In genomic region chr1:23977187-23977853, GRCh38 we compare ENCODE assay signal across 11 cellular contexts. TPM values are rescaled to one million over a fixed set of nuclear protein-coding genes. Genes with fewer than 3 reads are reported as not detected.
DNase-seq lines count a peak whose midpoint lies in the region; ATAC-seq, FAIRE-seq and TF ChIP-seq lines count a peak whose summit lies in the region.
"Had no signal": no experiment of that assay in that cellular context is flagged by ENCODE, and none has a peak within 500 bp of the region (broad histone marks: within the 10 kb centered on the region; RNA-seq: fewer than 3 reads in every experiment).

No MANE protein-coding gene starts in this region.

- peak overlapping the region in 1 of 4 experiments; percentile 46; a peak in 1 of 7 replicates for H3K9ac ChIP-seq in H1 (replicated peaks in 1 of 4; ENCODE audit: extremely low read depth in 1 of 4, low read depth in 3 of 4, low read length in 3 of 4)

- H4K20me1 ChIP-seq in OCI-LY7 (ENCODE audit: insufficient read depth, low read length) (peaks cover 54% of the 10 kb centered on the region), H1 (replicated peaks in 1 of 2; ENCODE audit: control insufficient read depth in 1 of 2, insufficient read depth in 2 of 2, low read length in 2 of 2) (peaks cover 22 to 26% of the 10 kb centered on the region in 2 experiments)

- H3K4me1 ChIP-seq in OCI-LY7 (ENCODE audit: insufficient read depth, low read length, poor library complexity, severe bottlenecking) (peaks cover 71% of the 10 kb centered on the region), H1 (replicated peaks in 1 of 4; ENCODE audit: control insufficient read depth in 3 of 4, insufficient read depth in 4 of 4, low read length in 3 of 4) (peaks cover 4 to 10% (median 6%) of the 10 kb centered on the region in 4 experiments)

- intact Hi-C loops in OCI-LY7 (cut with micrococcal nuclease; ENCODE audit: unreplicated experiment) = no loop called here

- TF ChIP-seq CTCF in OCI-LY7 (conservative IDR thresholded peaks at IDR 0.05; ENCODE audit: low read length) = no peak
- TF ChIP-seq CTCF in H1 (IDR thresholded peaks at IDR 0.05; ENCODE audit: control extremely low read depth in 1 of 3, insufficient read depth in 1 of 3, low read depth in 1 of 3, low read length in 3 of 3) = no peak
- no peak for TF ChIP-seq CTCF in retinal pigment epithelial cell (conservative IDR thresholded peaks at IDR 0.05; ENCODE audit: low read depth, low read length)

- FAIRE-seq in H1 (lab: Jason Lieb, UNC) = no peak
- FAIRE-seq: islet of Langerhans had no signal

- H3K9me3 ChIP-seq in OCI-LY7 (ENCODE audit: low read length) = no peaks in the 10 kb centered on the region
- H3K9me3 ChIP-seq in H1 (ENCODE audit: insufficient read depth in 2 of 2, low read depth in 1 of 2, low read length in 1 of 2) = no peaks in the 10 kb centered on the region

- peak overlapping the region; percentile 95 for H3K4me2 ChIP-seq in OCI-LY7 (ENCODE audit: low read length)
- peak overlapping the region; percentile 8 to 72; a peak in 2 of 4 replicates for H3K4me2 ChIP-seq in H1 (ENCODE audit: insufficient read depth in 1 of 2, low read depth in 2 of 2, low read length in 2 of 2)

- H2BK15ac ChIP-seq in H1 (ENCODE audit: low read length) = no peak overlapping the region

- H3K27ac ChIP-seq in OCI-LY7 (ENCODE audit: low read depth, low read length, poor library complexity, severe bottlenecking) (peak overlapping the region; percentile 94), H1 (ENCODE audit: low read depth, low read length) (no peak overlapping the region)

- H2BK5ac ChIP-seq in H1 (ENCODE audit: low read depth, low read length) = no peak overlapping the region

- H3K4me3 ChIP-seq in GM08714 (ENCODE audit: low read length) = peak overlapping the region; percentile 85
- peak overlapping the region; percentile 96 for H3K4me3 ChIP-seq in OCI-LY7 (ENCODE audit: low read depth, low read length, poor library complexity, severe bottlenecking)
- H3K4me3 ChIP-seq in H1 (ENCODE audit: extremely low read depth in 1 of 4, insufficient read depth in 2 of 4, low read depth in 3 of 4, low read length in 4 of 4) = peak overlapping the region in 1 of 4 experiments; percentile 89; a peak in 2 of 8 replicates
- peak overlapping the region; percentile 7 for H3K4me3 ChIP-seq in retinal pigment epithelial cell (ENCODE audit: low read length)

- WGBS in H1 (ENCODE audit: extremely low coverage in 1 of 2, insufficient coverage in 1 of 2, insufficient read length in 1 of 2, insufficient replicate concordance in 2 of 2, low coverage in 1 of 2, low lambda C conversion rate in 2 of 2, missing lambda C conversion rate in 1 of 2), 2 experiments = 90% methylated on average over 4 of the region's 4 CpGs; no CpG with 5 or more reads in 1 of the 2 experiments

- H2BK12ac ChIP-seq in H1 (ENCODE audit: low read depth, low read length) = no peak overlapping the region

- POLR2A ChIA-PET in OCI-LY7 (lab: Charles Lee) = interaction anchor here (0.5 to 2.1 kb wide), 6 partner anchors 9 to 71 kb away, joined by 3 to 16 read pairs (median 6); no protein-coding TSS in a partner anchor
- POLR2A ChIA-PET in H1 (lab: Charles Lee; ENCODE audit: partially characterized antibody) = interaction anchor here (0.5 to 12.7 kb wide), 6 partner anchors 16 to 188 kb away, joined by 3 to 267 read pairs (median 4); partner anchors contain the start of gene PNRC2

- H3K4ac ChIP-seq in H1 (replicated peaks; ENCODE audit: insufficient read length, low read depth, low read length) = no peak overlapping the region

- peaks cover 4% of the 10 kb centered on the region for H3K23me2 ChIP-seq in H1 (ENCODE audit: low read depth, low read length)

- H2AFZ ChIP-seq in OCI-LY7 (ENCODE audit: low read length) (no peak overlapping the region), H1 (ENCODE audit: low read length) (no peak overlapping the region)

- CTCF ChIA-PET in OCI-LY7 (lab: Charles Lee; ENCODE audit: unreplicated experiment) (no interaction called here), H1 (lab: Charles Lee; ENCODE audit: partially characterized antibody) (interaction anchor here (1.4 kb wide), 1 partner anchor 168 kb away, joined by 3 read pairs; no protein-coding TSS in a partner anchor)

- H2BK20ac ChIP-seq in H1 (ENCODE audit: low read length) = no peak overlapping the region

- no TSS peak for BruUV-seq in OCI-LY7 (replicated peaks; lab: Mats Ljungman, UMichigan)

- TF ChIP-seq POLR2A in H1 (IDR thresholded peaks at IDR 0.05; ENCODE audit: control extremely low read depth in 1 of 2, low read depth in 2 of 2, low read length in 2 of 2) = no peak; a peak in 2 of 3 replicates

- no peaks in the 10 kb centered on the region for H3K9me2 ChIP-seq in OCI-LY7 (ENCODE audit: insufficient read depth, low read length)

- H3K36me3 ChIP-seq in OCI-LY7 (ENCODE audit: insufficient read depth, low read length) (peaks cover 77% of the 10 kb centered on the region), H1 (ENCODE audit: control insufficient read depth in 2 of 4, insufficient read depth in 4 of 4, low read length in 3 of 4) (peaks cover 3 to 65% (median 30%) of the 10 kb centered on the region in 4 experiments; a peak in 7 of 8 replicates)

- H3K56ac ChIP-seq in H1 (replicated peaks; ENCODE audit: insufficient read length, low read depth, low read length) = no peak overlapping the region

- no peak overlapping the region for H3K18ac ChIP-seq in H1 (ENCODE audit: extremely low read depth, low read length)

- H3K14ac ChIP-seq in H1 (ENCODE audit: insufficient read length) = no peak overlapping the region

- H4K91ac ChIP-seq in H1 (replicated peaks; ENCODE audit: insufficient read length, low read length) = no peak overlapping the region

- H4K8ac ChIP-seq in H1 (ENCODE audit: extremely low read depth, insufficient read depth, low read length) = no peak overlapping the region

- H2BK120ac ChIP-seq in H1 (replicated peaks; ENCODE audit: low read depth, low read length) = no peak overlapping the region

- no peaks in the 10 kb centered on the region for H3K79me1 ChIP-seq in H1 (ENCODE audit: low read depth, low read length)

- TF ChIP-seq RAD21 in H1 (IDR thresholded peaks at IDR 0.05 in 1 of 2, conservative IDR thresholded peaks at IDR 0.05 in 1 of 2; ENCODE audit: low read depth in 2 of 2, low read length in 2 of 2) = no peak

- H4K5ac ChIP-seq in H1 (ENCODE audit: insufficient read length, low read depth, low read length) = no peak overlapping the region

- H2AK5ac ChIP-seq in H1 (ENCODE audit: low read depth, low read length) = no peak overlapping the region

- ATAC-seq in HG03139 (IDR thresholded peaks at IDR 0.05; ENCODE audit: unreplicated experiment) = no peak

- H3K27me3 ChIP-seq in H1 (replicated peaks in 1 of 4; ENCODE audit: control insufficient read depth in 3 of 4, extremely low read depth in 1 of 4, insufficient read depth in 3 of 4, low read length in 3 of 4) = no peaks in the 10 kb centered on the region

- no peak for TF ChIP-seq EP300 in H1 (IDR thresholded peaks at IDR 0.05; ENCODE audit: borderline replicate concordance in 1 of 2, low read depth in 2 of 2, low read length in 2 of 2)

- no peak overlapping the region for H3K23ac ChIP-seq in H1 (ENCODE audit: insufficient read length)

- DNase-seq in OCI-LY7 (ENCODE audit: low spot score) (peak; percentile 54), H1 (ENCODE audit: low read depth in 1 of 2, low spot score in 2 of 2) (no peak), retinal pigment epithelial cell (ENCODE audit: low read depth) (no peak), AG08396 (ENCODE audit: low spot score) (no peak), NCI-H1105 treated with DMSO at 0.1 percent for 48 hours (lab: John Stamatoyannopoulos, UW) (no peak), 8988T (no peak)
- DNase-seq: NCI-H1436, T-helper 9 cell had no signal

- H3K79me2 ChIP-seq in OCI-LY7 (ENCODE audit: insufficient read depth, low read depth, low read length) = peaks cover 85% of the 10 kb centered on the region
- H3K79me2 ChIP-seq in H1 (ENCODE audit: control insufficient read depth in 1 of 2, insufficient read depth in 2 of 2, low read length in 2 of 2) = peaks cover 52 to 77% of the 10 kb centered on the region in 2 experiments

TF ChIP-seq in H1, 55 proteins besides CTCF, POLR2A, EP300 and RAD21:
- no peak for TF ChIP-seq FOSL1 (IDR thresholded peaks at IDR 0.05; ENCODE audit: insufficient read depth, low read depth, low read length)
- TF ChIP-seq POLR2AphosphoS5 (IDR thresholded peaks at IDR 0.05; ENCODE audit: low read depth, low read length) = peak; percentile 38

RNA-seq across cellular contexts. Expression of gene SRSF10, which starts 2.8 kb away (rescaled TPM):
- total RNA-seq in OCI-LY7 (2014; rRNA removed; shearing (Covaris generic)) = 229 and 293 TPM in 2 replicates
- 335 and 394 TPM in 2 replicates for total RNA-seq in OCI-LY7 (2022)
- total RNA-seq in H1 (2021; fragmentation: NEBNext Ultra II Directional; extraction: Animal tissue kit (Norgen Biotek cat#: 25700)) = 194 TPM in 2 replicates
- 155 and 164 TPM in 2 replicates for polyA plus RNA-seq in H1 (2011; rRNA removed)
- 199 TPM for polyA plus RNA-seq in H1 (2011; cell fraction: cytosol; rRNA removed)
- polyA plus RNA-seq in H1 (2011; cell fraction: nucleus; rRNA removed) = 110 TPM
- 121 to 182 TPM (median 137 TPM) in 4 replicates for polyA plus RNA-seq in H1 (2012, experiment 1 of 2)
- 18.2 TPM for polyA plus RNA-seq in H1 (2012, experiment 2 of 2)
- polyA plus RNA-seq in H1 (2013, experiment 1 of 2) = 130 TPM
- 120 TPM for polyA plus RNA-seq in H1 (2013, experiment 2 of 2)
- polyA minus RNA-seq in H1 (2011; rRNA and poly(A)+ RNA removed) = 134 and 159 TPM in 2 replicates
- 126 TPM for polyA minus RNA-seq in H1 (2011; cell fraction: cytosol; rRNA and poly(A)+ RNA removed)
- 255 TPM for polyA minus RNA-seq in H1 (2011; cell fraction: nucleus; rRNA and poly(A)+ RNA removed)

RNA-seq across cellular contexts. Expression of gene PNRC2, which starts 17.7 kb away (rescaled TPM):
- total RNA-seq in OCI-LY7 (2014; rRNA removed; shearing (Covaris generic)) = 129 and 143 TPM in 2 replicates
- total RNA-seq in OCI-LY7 (2022) = 198 and 210 TPM in 2 replicates
- 139 and 147 TPM in 2 replicates for total RNA-seq in H1 (2021; fragmentation: NEBNext Ultra II Directional; extraction: Animal tissue kit (Norgen Biotek cat#: 25700))
- 57.5 and 84.0 TPM in 2 replicates for polyA plus RNA-seq in H1 (2011; rRNA removed)
- polyA plus RNA-seq in H1 (2011; cell fraction: cytosol; rRNA removed) = 101 TPM
- polyA plus RNA-seq in H1 (2011; cell fraction: nucleus; rRNA removed) = 31.5 TPM
- 65.3 to 149 TPM (median 106 TPM) in 4 replicates for polyA plus RNA-seq in H1 (2012, experiment 1 of 2)
- polyA plus RNA-seq in H1 (2012, experiment 2 of 2) = 9.4 TPM
- polyA plus RNA-seq in H1 (2013, experiment 1 of 2) = 110 TPM
- polyA plus RNA-seq in H1 (2013, experiment 2 of 2) = 114 TPM
- polyA minus RNA-seq in H1 (2011; rRNA and poly(A)+ RNA removed) = 51.1 and 57.6 TPM in 2 replicates
- polyA minus RNA-seq in H1 (2011; cell fraction: cytosol; rRNA and poly(A)+ RNA removed) = 65.0 TPM
- polyA minus RNA-seq in H1 (2011; cell fraction: nucleus; rRNA and poly(A)+ RNA removed) = 36.4 TPM
